11 cellular contexts compared by ENCODE assay signal in the genomic region with DNA sequence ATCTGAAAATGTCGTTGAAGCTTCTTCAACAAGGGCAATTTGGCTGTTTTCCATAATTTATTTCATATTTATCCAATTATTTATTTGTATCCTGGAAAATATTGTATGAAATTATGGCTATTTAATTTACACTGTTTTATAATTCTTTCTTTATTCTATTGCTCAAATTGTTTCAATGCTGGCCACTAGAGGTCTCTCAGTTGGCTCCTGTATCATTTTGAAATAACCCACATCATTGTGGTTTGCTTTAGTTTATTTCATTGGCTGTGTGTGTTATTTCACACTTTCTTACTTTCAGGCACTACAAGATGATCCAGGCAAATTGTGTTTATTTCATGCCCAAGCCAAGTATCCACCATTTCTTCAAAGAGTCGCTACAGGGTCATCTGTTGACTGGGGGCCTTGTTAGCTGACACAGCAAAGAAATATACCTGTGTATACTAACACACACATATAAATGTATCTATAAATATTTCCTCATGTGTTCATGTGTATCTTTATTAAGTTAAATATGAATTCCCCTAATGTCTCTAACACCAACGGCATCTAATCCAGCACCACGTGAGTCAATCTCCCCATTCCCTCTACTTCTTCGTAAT.
DNase-seq lines count a peak whose midpoint lies in the region; ATAC-seq, FAIRE-seq and TF ChIP-seq lines count a peak whose summit lies in the region.
"Had no signal": no experiment of that assay in that cellular context is flagged by ENCODE, and none has a peak within 500 bp of the region (broad histone marks: within the 10 kb centered on the region; RNA-seq: fewer than 3 reads in every experiment).

No MANE protein-coding gene starts in this region.

- H2BK120ac ChIP-seq in H9 (ENCODE audit: low read depth, low read length, poor library complexity, severe bottlenecking), result no peak overlapping the region

- H2BK15ac ChIP-seq in H9 (ENCODE audit: low read depth, low read length), result no peak overlapping the region

- no peak overlapping the region for H3K4ac ChIP-seq in H9 (ENCODE audit: low read depth, low read length)

- H2BK12ac ChIP-seq in H9 (ENCODE audit: insufficient read length, low read depth, low read length), result no peak overlapping the region

- H3K56ac ChIP-seq in H9 (ENCODE audit: insufficient read length, low read depth, low read length), result no peak overlapping the region

- no peaks in the 10 kb centered on the region for H3K79me1 ChIP-seq in H9 (ENCODE audit: insufficient read depth, low read depth, low read length, poor library complexity, severe bottlenecking)

- H2AK5ac ChIP-seq in H9 (ENCODE audit: insufficient read length, low read length), result no peak overlapping the region

- no peak overlapping the region for H2BK5ac ChIP-seq in H9 (ENCODE audit: insufficient read length, low read length)

- H3K4me3 Mint-ChIP-seq in H9, result no peak overlapping the region

- H3K79me2 ChIP-seq in H9 (ENCODE audit: insufficient read depth, low read length), result no peaks in the 10 kb centered on the region

- H3K4me1 Mint-ChIP-seq in H9, result peaks cover 24 to 34% of the 10 kb centered on the region in 2 experiments

- WGBS in H9 (ENCODE audit: extremely low coverage, insufficient read length, low lambda C conversion rate), result no CpG with 5 or more reads among the region's 5 CpGs

- H4K5ac ChIP-seq in H9 (ENCODE audit: insufficient read length, low read depth, low read length), result no peak overlapping the region

- H3K27ac ChIP-seq in H9 (ENCODE audit: insufficient read length, low read depth, low read length), result no peak overlapping the region
- no peak overlapping the region for H3K27ac ChIP-seq in WERI-Rb-1
- no peak overlapping the region for H3K27ac ChIP-seq in kidney (ENCODE audit: low read depth in 2 of 2, low read length in 2 of 2)

- no peak overlapping the region for H4K8ac ChIP-seq in H9 (replicated peaks; ENCODE audit: insufficient read length, low read depth, low read length)

- no peak for ATAC-seq in activated CD4-positive, CD25-positive, alpha-beta regulatory T cell treated with anti-CD3 and anti-CD28 coated beads, Interleukin-2, amount 50 U/mL, for 24 hours
- ATAC-seq in HG03196 (IDR thresholded peaks at IDR 0.05; ENCODE audit: unreplicated experiment) (no peak), HG03108 (IDR thresholded peaks at IDR 0.05; ENCODE audit: unreplicated experiment) (no peak)

- H3K36me3 Mint-ChIP-seq in H9 (ENCODE audit: insufficient read depth in 1 of 3, low read depth in 3 of 3), result peaks cover 0 to 2% (median 0%) of the 10 kb centered on the region in 3 experiments; a peak in 2 of 7 replicates

- no peaks in the 10 kb centered on the region for H4K20me1 ChIP-seq in H9 (ENCODE audit: control insufficient read depth, insufficient read depth, insufficient read length)

- H3K14ac ChIP-seq in H9 (ENCODE audit: insufficient read depth, low read length), result no peak overlapping the region

- H2BK20ac ChIP-seq in H9 (ENCODE audit: low read depth, low read length, poor library complexity, severe bottlenecking), result no peak overlapping the region

- peaks cover 4% of the 10 kb centered on the region; the same call in 1 of the 2 replicates for H3K27me3 Mint-ChIP-seq in H9 (ENCODE audit: low read depth)

- H3K36me3 ChIP-seq in WERI-Rb-1 (no peaks in the 10 kb centered on the region), kidney (ENCODE audit: control insufficient read depth in 1 of 2, insufficient read depth in 2 of 2, low read length in 2 of 2) (no peaks in the 10 kb centered on the region)

- no peak overlapping the region for H3K27ac Mint-ChIP-seq in H9

- no peak overlapping the region for H3T11ph ChIP-seq in H9 (ENCODE audit: low read length)

- DNase-seq in AG08395 (ENCODE audit: low spot score), result peak; percentile 11
- no peak for DNase-seq in H9
- no peak for DNase-seq in WERI-Rb-1
- DNase-seq in kidney, result no peak
- DNase-seq in NCI-H774 (lab: John Stamatoyannopoulos, UW), result no peak
- DNase-seq: activated CD4-positive, alpha-beta T cell treated with anti-CD3 and anti-CD28 coated beads for 1 hour; HCEC 1CT; NCI-H187 had no signal

- H3K9me3 ChIP-seq in H9 (ENCODE audit: control insufficient read depth, low read depth, low read length), result peaks cover 4% of the 10 kb centered on the region
- no peaks in the 10 kb centered on the region for H3K9me3 ChIP-seq in WERI-Rb-1 (ENCODE audit: severe bottlenecking)
- H3K9me3 ChIP-seq in kidney (ENCODE audit: control insufficient read depth in 1 of 2, low read length in 2 of 2), result no peaks in the 10 kb centered on the region

- H3K27me3 ChIP-seq in H9 (ENCODE audit: insufficient read depth, low read length), result no peaks in the 10 kb centered on the region
- peaks cover 21% of the 10 kb centered on the region for H3K27me3 ChIP-seq in WERI-Rb-1 (ENCODE audit: insufficient read depth, low read depth, severe bottlenecking)

- intact Hi-C loops in kidney (cut with DNase I), result no loop called here

- no peak overlapping the region for H3K23ac ChIP-seq in H9 (ENCODE audit: insufficient read length, low read depth, low read length)

- no peaks in the 10 kb centered on the region for H3K23me2 ChIP-seq in H9 (ENCODE audit: insufficient read length, low read depth, low read length, poor library complexity, severe bottlenecking)

- H3K4me2 ChIP-seq in H9 (ENCODE audit: insufficient read depth, insufficient read length, low read length), result no peak overlapping the region

- no peak overlapping the region for H4K91ac ChIP-seq in H9 (ENCODE audit: insufficient read length, low read depth, low read length)

- H3K9ac ChIP-seq in H9 (ENCODE audit: extremely low read depth, insufficient read length, low read length), result no peak overlapping the region
- H3K9ac ChIP-seq in kidney (ENCODE audit: low read length in 2 of 2), result no peak overlapping the region

- H3K9me3 Mint-ChIP-seq in H9, result peaks cover 58 to 75% of the 10 kb centered on the region in 2 experiments

- H3K4me3 ChIP-seq in WERI-Rb-1 (ENCODE audit: low read depth, low read length), result no peak overlapping the region
- H3K4me3 ChIP-seq in kidney (ENCODE audit: low read length in 2 of 2), result no peak overlapping the region

- TF ChIP-seq CTCF in H9 (conservative IDR thresholded peaks at IDR 0.05) (peak; percentile 66), WERI-Rb-1 (IDR thresholded peaks at IDR 0.05; ENCODE audit: low read depth, low read length) (peak; percentile 26), kidney (IDR thresholded peaks at IDR 0.05; ENCODE audit: borderline replicate concordance, extremely low read depth, insufficient read depth) (peak; percentile 26)

- FAIRE-seq in kidney (lab: Jason Lieb, UNC), result no peak

- H3K4me1 ChIP-seq in H9 (ENCODE audit: insufficient read depth, low read length) (no peaks in the 10 kb centered on the region), kidney (ENCODE audit: control insufficient read depth in 1 of 2, insufficient read depth in 1 of 2, low read depth in 1 of 2, low read length in 2 of 2) (no peaks in the 10 kb centered on the region)

- H3K18ac ChIP-seq in H9 (ENCODE audit: insufficient read length, low read depth, low read length), result no peak overlapping the region

- H2AFZ ChIP-seq in H9 (ENCODE audit: low read length), result no peak overlapping the region
